ENCODE assay signal across 1 cellular context in genomic region chr15:58229297-58229768, GRCh38.
TF ChIP-seq lines count a peak whose summit lies in the region.

No MANE protein-coding gene starts in this region.

TF ChIP-seq in GM23338, 12 proteins besides CTCF, POLR2A, EP300 and RAD21 (continued from another document):
- 0 out of 2 replicates have a peak, but pooled peaks have one; percentile 43 for TF ChIP-seq ZNF462 (CRISPR knock-in tag; IDR thresholded peaks at IDR 0.05)
TF ChIP-seq in GM23338: peak in this region for 1.
